In the genomic region with DNA sequence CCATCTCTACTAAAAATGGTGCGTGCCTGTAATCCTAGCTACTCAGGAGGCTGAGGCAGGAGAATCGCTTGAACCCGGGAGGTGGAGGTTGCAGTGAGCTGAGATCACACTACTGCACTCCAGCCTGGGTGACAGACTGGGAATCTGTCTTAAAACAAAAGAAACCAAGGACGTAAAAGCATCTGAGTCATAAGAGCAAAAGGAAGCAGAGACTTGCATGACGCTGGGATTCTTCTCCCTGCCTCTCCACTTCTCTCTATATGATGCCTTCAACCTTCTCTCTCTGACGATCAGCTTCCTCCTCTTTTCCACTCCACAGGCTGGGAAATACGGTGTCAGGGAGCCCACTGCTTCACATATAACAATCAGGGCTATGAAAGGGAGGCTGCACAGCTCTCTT, we compare ENCODE assay signal across 9 cellular contexts. TPM values are rescaled to one million over a fixed set of nuclear protein-coding genes. Genes with fewer than 3 reads are reported as not detected.
"Had no signal": no experiment of that assay in that cellular context is flagged by ENCODE, and none has a peak within 500 bp of the region (broad histone marks: within the 10 kb centered on the region; RNA-seq: fewer than 3 reads in every experiment).

No MANE protein-coding gene starts in this region.

- DNase-seq: H9, HCEC 1CT, KBM-7 had no signal

- H3K4me3 Mint-ChIP-seq: GM23338, H9, IgD-negative memory B cell had no signal

- ATAC-seq: GM23338, HepG2 had no signal

- H3K4me3 ChIP-seq: GM23338 had no signal

- H2AFZ ChIP-seq: GM23338 had no signal

- H3K36me3 Mint-ChIP-seq: IgD-negative memory B cell had no signal

- H3K9me3 Mint-ChIP-seq: GM23338, IgD-negative memory B cell had no signal

- H3K27ac Mint-ChIP-seq: GM23338, H9, IgD-negative memory B cell had no signal

- H3K4me2 ChIP-seq: GM23338 had no signal

- FAIRE-seq: H1, H54, HepG2 had no signal

- H3K4me1 Mint-ChIP-seq: IgD-negative memory B cell had no signal

RNA-seq across cellular contexts. Expression of a gene that starts 43.2 kb away (rescaled TPM):
- total RNA-seq: GM23338, H1, H9, HepG2, HT-29 had no signal
- polyA plus RNA-seq: GM23338, H1, HepG2, IgD-negative memory B cell had no signal

RNA-seq across cellular contexts. Expression of a gene that starts 49.9 kb away (rescaled TPM):
- total RNA-seq: GM23338, H1, H9, HepG2, HT-29 had no signal
- polyA plus RNA-seq: GM23338, H1, HepG2, IgD-negative memory B cell had no signal
